ENCODE assay signal across 7 cellular contexts in the genomic region with DNA sequence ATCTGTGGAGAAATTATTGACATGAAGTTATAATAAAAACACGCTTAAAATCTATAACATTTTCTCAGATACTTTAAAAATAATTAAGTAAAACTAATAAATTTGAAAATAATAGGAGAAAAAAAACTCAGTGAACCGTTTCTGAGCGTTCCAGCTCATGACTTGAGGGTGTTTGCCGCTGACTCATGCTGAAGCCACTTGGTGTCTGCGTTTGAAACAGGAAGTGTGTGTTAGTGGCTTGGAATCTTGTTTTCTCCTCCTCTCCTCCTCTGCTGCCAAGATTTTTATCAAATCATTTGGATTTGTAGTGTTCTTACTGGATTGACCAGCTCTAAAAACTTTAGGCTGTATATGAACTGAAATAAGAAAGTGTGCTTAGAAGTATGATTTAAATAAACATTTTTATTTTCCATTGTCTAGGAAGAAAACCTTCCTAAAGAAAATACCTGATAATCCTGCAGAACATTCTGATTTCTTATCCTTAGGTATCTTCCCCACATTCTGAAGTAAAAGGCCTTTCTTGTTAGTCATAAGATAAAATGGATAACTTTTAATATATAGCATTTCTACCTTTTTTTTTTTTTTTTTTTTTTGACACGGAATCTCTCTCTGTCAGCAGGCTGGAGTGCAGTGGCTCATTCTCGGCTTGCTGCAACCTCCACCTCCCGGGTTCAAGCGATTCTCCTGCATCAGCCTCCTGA. TPM values are rescaled to one million over a fixed set of nuclear protein-coding genes. Genes with fewer than 3 reads are reported as not detected.
DNase-seq lines count a peak whose midpoint lies in the region; ATAC-seq and TF ChIP-seq lines count a peak whose summit lies in the region.

No MANE protein-coding gene starts in this region.

- H3K36me3 Mint-ChIP-seq in activated T-helper 2 cell treated with anti-CD3 and anti-CD28 coated beads, Interferon-gamma antibody, Interleukin-2, Interleukin-4, amounts not matched to agents 10 μg/mL and 5 μg/mL and 100 μg/mL, durations not matched to agents 14 hours and 24 hours and 36 hours (ENCODE audit: low read depth), result peaks cover 27% of the 10 kb centered on the region

- H3K36me3 ChIP-seq in prostate gland, result no peaks in the 10 kb centered on the region

- peak; percentile 95 for DNase-seq in EH (ENCODE audit: low read depth)
- peak; percentile 34 for DNase-seq in NCI-H2196 (lab: John Stamatoyannopoulos, UW; ENCODE audit: unreplicated experiment)
- DNase-seq in activated T-helper 2 cell treated with anti-CD3 and anti-CD28 coated beads, Interferon-gamma antibody, Interleukin-2, Interleukin-4, amounts not matched to agents 10 μg/mL and 5 μg/mL and 100 μg/mL, durations not matched to agents 14 hours and 24 hours and 36 hours (ENCODE audit: low spot score), result peak; percentile 7
- DNase-seq in Right ventricle myocardium inferior (ENCODE audit: missing footprints), result no peak
- peak; percentile 85 for DNase-seq in prostate gland (ENCODE audit: low spot score)
- no peak for DNase-seq in putamen (ENCODE audit: low spot score)

- TF ChIP-seq POLR2A in prostate gland (IDR thresholded peaks at IDR 0.05), result no peak

- no peaks in the 10 kb centered on the region for H3K27me3 ChIP-seq in prostate gland (replicated peaks; ENCODE audit: insufficient read depth)

- TF ChIP-seq CTCF in prostate gland (IDR thresholded peaks at IDR 0.05), result no peak

- H3K4me1 Mint-ChIP-seq in activated T-helper 2 cell treated with anti-CD3 and anti-CD28 coated beads, Interferon-gamma antibody, Interleukin-2, Interleukin-4, amounts not matched to agents 10 μg/mL and 5 μg/mL and 100 μg/mL, durations not matched to agents 14 hours and 24 hours and 36 hours (ENCODE audit: low read depth), result peaks cover 44% of the 10 kb centered on the region

- no peak overlapping the region for H3K4me3 Mint-ChIP-seq in activated T-helper 2 cell treated with anti-CD3 and anti-CD28 coated beads, Interferon-gamma antibody, Interleukin-2, Interleukin-4, amounts not matched to agents 10 μg/mL and 5 μg/mL and 100 μg/mL, durations not matched to agents 14 hours and 24 hours and 36 hours (ENCODE audit: low read depth)

- no peaks in the 10 kb centered on the region for H3K9me3 Mint-ChIP-seq in activated T-helper 2 cell treated with anti-CD3 and anti-CD28 coated beads, Interferon-gamma antibody, Interleukin-2, Interleukin-4, amounts not matched to agents 10 μg/mL and 5 μg/mL and 100 μg/mL, durations not matched to agents 14 hours and 24 hours and 36 hours

- 29% methylated on average over 9 of the region's 9 CpGs for WGBS in prostate gland

- H3K4me3 ChIP-seq in prostate gland, result peak overlapping the region in 1 of 2 donors; percentile 5

- H3K9me3 ChIP-seq in prostate gland, result no peaks in the 10 kb centered on the region

- peaks cover 25% of the 10 kb centered on the region for H3K4me1 ChIP-seq in prostate gland (replicated peaks)

- H3K27ac Mint-ChIP-seq in activated T-helper 2 cell treated with anti-CD3 and anti-CD28 coated beads, Interferon-gamma antibody, Interleukin-2, Interleukin-4, amounts not matched to agents 10 μg/mL and 5 μg/mL and 100 μg/mL, durations not matched to agents 14 hours and 24 hours and 36 hours, result peak overlapping the region; percentile 29

- H3K27ac ChIP-seq in prostate gland, result peak overlapping the region; percentile 23 to 74

- intact Hi-C loops in activated T-helper 2 cell treated with anti-CD3 and anti-CD28 coated beads, Interferon-gamma antibody, Interleukin-2, Interleukin-4, amounts not matched to agents 10 μg/mL and 5 μg/mL and 100 μg/mL, durations not matched to agents 14 hours and 24 hours and 36 hours (cut with micrococcal nuclease), result no loop called here
- intact Hi-C loops in Right ventricle myocardium inferior (cut with DNase I), result no loop called here
- intact Hi-C loops in prostate gland (cut with DNase I), result no loop called here

- H3K27me3 Mint-ChIP-seq in activated T-helper 2 cell treated with anti-CD3 and anti-CD28 coated beads, Interferon-gamma antibody, Interleukin-2, Interleukin-4, amounts not matched to agents 10 μg/mL and 5 μg/mL and 100 μg/mL, durations not matched to agents 14 hours and 24 hours and 36 hours (ENCODE audit: low read depth), result no peaks in the 10 kb centered on the region

- ATAC-seq in GM21825 (IDR thresholded peaks at IDR 0.05; ENCODE audit: unreplicated experiment) (peak; percentile 51), Right ventricle myocardium inferior (peak; percentile 74)

RNA-seq across cellular contexts. Expression of a gene that starts 30.8 kb away (rescaled TPM):
- 151 and 170 TPM in 2 replicates for total RNA-seq in activated T-helper 2 cell treated with anti-CD3 and anti-CD28 coated beads, Interferon-gamma antibody, Interleukin-2, Interleukin-4, amounts not matched to agents 10 μg/mL and 5 μg/mL and 100 μg/mL, durations not matched to agents 14 hours and 24 hours and 36 hours
- total RNA-seq in Right ventricle myocardium inferior (76.5 TPM), prostate gland (10 to 100 TPM; 57.4 to 95.7 TPM)

Comparison
In these comparisons a context has a peak if more than half of its experiments do, and no peak if none do; other contexts are left out.
1. DNase-seq: peak in EH (single experiment), NCI-H2196 (single experiment), activated T-helper 2 cell treated with anti-CD3 and anti-CD28 coated beads, Interferon-gamma antibody, Interleukin-2, Interleukin-4, amounts not matched to agents 10 μg/mL and 5 μg/mL and 100 μg/mL, durations not matched to agents 14 hours and 24 hours and 36 hours (single experiment) and prostate gland (single experiment); none in Right ventricle myocardium inferior (single experiment) and putamen (single experiment).